ENCODE assay signal across 13 cellular contexts in genomic region chrX:9538544-9539045, GRCh38.
A peak's percentile ranks its signal among the peaks of the same experiment; 100 is the strongest.
DNase-seq lines count a peak whose midpoint lies in the region; ATAC-seq lines count a peak whose summit lies in the region.
"Had no signal": no experiment of that assay in that cellular context is flagged by ENCODE, and none has a peak within 500 bp of the region (broad histone marks: within the 10 kb centered on the region; RNA-seq: fewer than 3 reads in every experiment).

No MANE protein-coding gene starts in this region.

- intact Hi-C loops in left colon (cut with DNase I, micrococcal nuclease): no loop called here

- DNase-seq in DMS153 treated with DMSO at 0.1 percent for 48 hours (lab: John Stamatoyannopoulos, UW; ENCODE audit: unreplicated experiment) (peak; percentile 49), NCI-H1417 treated with DMSO at 0.1 percent for 48 hours (lab: John Stamatoyannopoulos, UW) (peak; percentile 59), NCI-H82 (lab: John Stamatoyannopoulos, UW) (peak; percentile 90), left colon (peak; percentile 30 to 52), SW 1271 (lab: John Stamatoyannopoulos, UW) (no peak), LoVo (ENCODE audit: low spot score) (no peak), midbrain (lab: John Stamatoyannopoulos, UW) (no peak), SW480 (ENCODE audit: low spot score) (no peak)
- DNase-seq: activated CD8-positive, alpha-beta memory T cell treated with anti-CD3 and anti-CD28 coated beads, Interleukin-2, amount 50 U/mL, for 48 hours; esophagus squamous epithelium; immature natural killer cell; stimulated activated naive CD8-positive, alpha-beta T cell treated with anti-CD3 and anti-CD28 coated beads, Interleukin-15, Interleukin-2, amounts not matched to agents 100 U/mL and 50 U/mL, for 24 hours had no signal

- ATAC-seq in left colon: peak; percentile 87
- ATAC-seq: GM12878; stimulated activated naive CD8-positive, alpha-beta T cell treated with anti-CD3 and anti-CD28 coated beads, Interleukin-15, Interleukin-2, amounts not matched to agents 100 U/mL and 50 U/mL, for 24 hours had no signal

Comparison
In these comparisons a context has a peak if more than half of its experiments do, and no peak if none do; other contexts are left out.
1. DNase-seq: peak in DMS153 treated with DMSO at 0.1 percent for 48 hours (single experiment), NCI-H1417 treated with DMSO at 0.1 percent for 48 hours (single experiment), NCI-H82 (single experiment) and left colon (2 of 2); none in SW 1271 (0 of 2), LoVo (single experiment), midbrain (single experiment) and SW480 (single experiment).